In the genomic region with DNA sequence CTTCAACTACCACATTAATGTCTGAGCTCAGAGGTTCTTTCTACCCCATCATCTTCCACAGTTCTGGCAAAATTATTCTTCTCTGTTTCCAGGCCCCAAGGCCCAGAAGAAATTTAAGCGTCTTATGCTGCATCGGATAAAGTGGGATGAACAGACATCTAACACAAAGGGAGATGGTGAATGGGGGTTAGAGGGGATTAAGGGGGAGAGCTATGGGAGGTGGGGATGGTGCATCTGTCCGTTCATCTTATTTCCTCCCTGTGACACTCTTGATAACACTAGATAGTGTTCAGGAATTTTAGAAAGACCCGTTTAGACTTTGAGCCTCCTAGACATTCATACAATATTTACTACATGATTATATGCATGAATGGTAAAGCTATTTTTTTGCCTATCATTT, we compare ENCODE assay signal across 14 cellular contexts. TPM values are rescaled to one million over a fixed set of nuclear protein-coding genes. Genes with fewer than 3 reads are reported as not detected.
A peak's percentile ranks its signal among the peaks of the same experiment; 100 is the strongest.
DNase-seq lines count a peak whose midpoint lies in the region; ATAC-seq lines count a peak whose summit lies in the region.
"Had no signal": no experiment of that assay in that cellular context is flagged by ENCODE, and none has a peak within 500 bp of the region (broad histone marks: within the 10 kb centered on the region; RNA-seq: fewer than 3 reads in every experiment).

No MANE protein-coding gene starts in this region.

- H3K9me3 Mint-ChIP-seq in activated naive CD4-positive, alpha-beta T cell treated with anti-CD3 and anti-CD28 coated beads, Interleukin-2, amount 50 U/mL, for 72 hours, result no peaks in the 10 kb centered on the region
- H3K9me3 Mint-ChIP-seq in activated T-helper 17 cell treated with anti-CD3 and anti-CD28 coated beads, Interleukin-2, amount 50 U/mL, for 72 hours, result no peaks in the 10 kb centered on the region
- H3K9me3 Mint-ChIP-seq: CD8-positive, alpha-beta T cell; HFFc6 had no signal

- H3K36me3 Mint-ChIP-seq in activated naive CD4-positive, alpha-beta T cell treated with anti-CD3 and anti-CD28 coated beads, Interleukin-2, amount 50 U/mL, for 72 hours, result peaks cover 4 to 10% of the 10 kb centered on the region in 2 donors
- peaks cover 97% of the 10 kb centered on the region for H3K36me3 Mint-ChIP-seq in activated T-helper 17 cell treated with anti-CD3 and anti-CD28 coated beads, Interleukin-2, amount 50 U/mL, for 72 hours (ENCODE audit: low read depth)

- DNase-seq in activated naive CD4-positive, alpha-beta T cell treated with anti-CD3 and anti-CD28 coated beads, Interleukin-2, amount 50 U/mL, for 72 hours (ENCODE audit: low spot score in 2 of 2), result no peak
- DNase-seq in activated naive CD4-positive, alpha-beta T cell treated with anti-CD3 and anti-CD28 coated beads, Interleukin-2, amount 50 U/mL, for 16 hours, result no peak
- peak; percentile 95 for DNase-seq in NCI-H82 (lab: John Stamatoyannopoulos, UW)
- no peak for DNase-seq in NCI-H2196 treated with DMSO at 0.1 percent for 48 hours (lab: John Stamatoyannopoulos, UW; ENCODE audit: unreplicated experiment)
- DNase-seq in activated CD4-positive, CD25-positive, alpha-beta regulatory T cell treated with anti-CD3 and anti-CD28 coated beads, Interleukin-2, amount 50 U/mL, for 72 hours, result no peak
- DNase-seq: Calu3, GOT3, H7, HFFc6, IMR-90 had no signal

- no peak overlapping the region for H3K4me3 Mint-ChIP-seq in activated T-helper 17 cell treated with anti-CD3 and anti-CD28 coated beads, Interleukin-2, amount 50 U/mL, for 72 hours
- H3K4me3 Mint-ChIP-seq: B cell; CD8-positive, alpha-beta T cell; HFFc6 had no signal

- H3K4me1 Mint-ChIP-seq in activated T-helper 17 cell treated with anti-CD3 and anti-CD28 coated beads, Interleukin-2, amount 50 U/mL, for 72 hours, result no peaks in the 10 kb centered on the region
- H3K4me1 Mint-ChIP-seq: B cell had no signal

- no peaks in the 10 kb centered on the region for H3K27me3 Mint-ChIP-seq in activated T-helper 17 cell treated with anti-CD3 and anti-CD28 coated beads, Interleukin-2, amount 50 U/mL, for 72 hours
- H3K27me3 Mint-ChIP-seq: B cell had no signal

- no peak for ATAC-seq in activated naive CD4-positive, alpha-beta T cell treated with anti-CD3 and anti-CD28 coated beads, Interleukin-2, amount 50 U/mL, for 72 hours
- no peak for ATAC-seq in activated T-helper 17 cell treated with anti-CD3 and anti-CD28 coated beads, Interleukin-2, amount 50 U/mL, for 72 hours (replicated peaks)
- ATAC-seq: CD8-positive, alpha-beta T cell; HCT116 had no signal

- peak overlapping the region; percentile 17 to 61 for H3K27ac Mint-ChIP-seq in activated naive CD4-positive, alpha-beta T cell treated with anti-CD3 and anti-CD28 coated beads, Interleukin-2, amount 50 U/mL, for 72 hours
- H3K27ac Mint-ChIP-seq in activated T-helper 17 cell treated with anti-CD3 and anti-CD28 coated beads, Interleukin-2, amount 50 U/mL, for 72 hours, result peak overlapping the region; percentile 56
- H3K27ac Mint-ChIP-seq: B cell; CD8-positive, alpha-beta T cell; HFFc6 had no signal

RNA-seq across cellular contexts. Expression of a gene that starts 17.6 kb away (rescaled TPM):
- 10 to 100 TPM; 23.1 to 26.0 TPM for total RNA-seq in activated naive CD4-positive, alpha-beta T cell treated with anti-CD3 and anti-CD28 coated beads, Interleukin-2, amount 50 U/mL, for 72 hours
- 10 to 100 TPM; 23.0 to 26.9 TPM for total RNA-seq in activated T-helper 17 cell treated with anti-CD3 and anti-CD28 coated beads, Interleukin-2, amount 50 U/mL, for 72 hours

RNA-seq across cellular contexts. Expression of a gene that starts 25.0 kb away (rescaled TPM):
- 10 to 100 TPM; 79.0 to 92.0 TPM for total RNA-seq in activated naive CD4-positive, alpha-beta T cell treated with anti-CD3 and anti-CD28 coated beads, Interleukin-2, amount 50 U/mL, for 72 hours
- 10 to 100 TPM; 67.0 to 77.9 TPM for total RNA-seq in activated T-helper 17 cell treated with anti-CD3 and anti-CD28 coated beads, Interleukin-2, amount 50 U/mL, for 72 hours

RNA-seq across cellular contexts. Expression of a gene that starts 52.7 kb away (rescaled TPM):
- total RNA-seq in activated naive CD4-positive, alpha-beta T cell treated with anti-CD3 and anti-CD28 coated beads, Interleukin-2, amount 50 U/mL, for 72 hours, result 10 to 100 TPM; 70.7 to 94.2 TPM
- 10 to 100 TPM; 66.1 to 82.9 TPM for total RNA-seq in activated T-helper 17 cell treated with anti-CD3 and anti-CD28 coated beads, Interleukin-2, amount 50 U/mL, for 72 hours
